Comparison of ENCODE assay signal across 19 cellular contexts in genomic region chr14:51462182-51462581, GRCh38.
"Had no signal": no experiment of that assay in that cellular context is flagged by ENCODE, and none has a peak within 500 bp of the region (broad histone marks: within the 10 kb centered on the region; RNA-seq: fewer than 3 reads in every experiment).

No MANE protein-coding gene starts in this region.

- H3K4me3 ChIP-seq: adrenal gland, heart left ventricle, left lung, neural progenitor cell, pancreas, skin epidermis, tibial artery had no signal

- H3K4me1 Mint-ChIP-seq: activated CD4-positive, alpha-beta T cell treated with anti-CD3 and anti-CD28 coated beads, Interleukin-2, amount 10 ng/mL, durations not matched to agents 24 days and 14 days; central memory CD8-positive, alpha-beta T cell; neural progenitor cell; T-helper 17 cell; WTC11 had no signal

- H3K9me3 ChIP-seq: adrenal gland, heart left ventricle, left lung, pancreas, tibial artery had no signal

- H3K36me3 ChIP-seq: adrenal gland, heart left ventricle, left lung, neural progenitor cell, pancreas, tibial artery had no signal

- H3K36me3 Mint-ChIP-seq: mesothelial cell of epicardium, neural progenitor cell had no signal

- H3K27ac ChIP-seq: adrenal gland, heart left ventricle, left lung, neural progenitor cell, pancreas, tibial artery had no signal

- H3K4me3 Mint-ChIP-seq: activated CD4-positive, alpha-beta T cell treated with anti-CD3 and anti-CD28 coated beads, Interleukin-2, amount 10 ng/mL, durations not matched to agents 24 days and 14 days; central memory CD8-positive, alpha-beta T cell; effector memory CD8-positive, alpha-beta T cell; mesothelial cell of epicardium; neural progenitor cell; T-helper 17 cell; WTC11 had no signal

- H3K27me3 ChIP-seq: adrenal gland, heart left ventricle, left lung, neural progenitor cell, pancreas, tibial artery had no signal

- H3K9me3 Mint-ChIP-seq: activated CD4-positive, alpha-beta T cell treated with anti-CD3 and anti-CD28 coated beads, Interleukin-2, amount 10 ng/mL, durations not matched to agents 24 days and 14 days; central memory CD8-positive, alpha-beta T cell; effector memory CD8-positive, alpha-beta T cell had no signal

- FAIRE-seq: islet of Langerhans, pancreas had no signal

- H3K9ac ChIP-seq: neural progenitor cell had no signal

- H3K4me2 ChIP-seq: neural progenitor cell had no signal

- H3K27ac Mint-ChIP-seq: activated CD4-positive, alpha-beta T cell treated with anti-CD3 and anti-CD28 coated beads, Interleukin-2, amount 10 ng/mL, durations not matched to agents 24 days and 14 days; effector memory CD8-positive, alpha-beta T cell; mesothelial cell of epicardium; neural progenitor cell; T-helper 17 cell; WTC11 had no signal

- DNase-seq: activated CD4-positive, alpha-beta T cell treated with anti-CD3 and anti-CD28 coated beads, Interleukin-2, amount 10 ng/mL, durations not matched to agents 24 days and 14 days; activated naive CD4-positive, alpha-beta T cell treated with anti-CD3 and anti-CD28 coated beads, Interleukin-2, amount 50 U/mL, for 16 hours; activated T-cell treated with anti-CD3 and anti-CD28 coated beads, Interleukin-2, amount 50 U/mL, for 1 hour; adrenal gland; cortex of kidney; effector memory CD8-positive, alpha-beta T cell; erythroblast; foreskin melanocyte; heart left ventricle; left lung; pancreas; T-helper 17 cell; tibial artery had no signal

- H3K4me1 ChIP-seq: adrenal gland, heart left ventricle, left lung, neural progenitor cell, tibial artery had no signal
